In the genomic region with DNA sequence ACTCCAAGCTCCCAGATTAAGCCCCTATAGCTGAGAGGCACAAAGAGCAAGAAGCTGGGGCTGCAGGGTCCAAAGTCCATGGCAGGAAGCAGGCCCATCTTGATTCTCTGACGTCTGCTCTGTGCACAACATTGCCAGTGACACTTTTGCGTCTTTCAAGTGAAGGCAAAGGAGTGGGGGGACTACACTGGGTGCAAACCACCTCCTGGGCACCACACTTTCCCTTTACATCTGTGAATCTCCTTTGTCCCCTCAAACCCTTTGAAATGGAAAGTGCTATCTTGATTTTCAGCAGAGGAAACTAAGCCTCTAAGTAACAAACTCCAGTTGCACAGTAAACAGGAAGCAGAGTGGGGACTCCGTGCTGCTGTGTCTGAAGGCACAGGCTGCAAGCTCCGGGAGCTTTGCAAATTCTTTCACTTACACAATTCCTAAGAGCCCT, we compare ENCODE assay signal across 1 cellular context.
TF ChIP-seq lines count a peak whose summit lies in the region.

No MANE protein-coding gene starts in this region.

TF ChIP-seq in GM23338, 12 proteins besides CTCF, POLR2A, EP300 and RAD21 (continued from another document):
- TF ChIP-seq, protein P1, sequence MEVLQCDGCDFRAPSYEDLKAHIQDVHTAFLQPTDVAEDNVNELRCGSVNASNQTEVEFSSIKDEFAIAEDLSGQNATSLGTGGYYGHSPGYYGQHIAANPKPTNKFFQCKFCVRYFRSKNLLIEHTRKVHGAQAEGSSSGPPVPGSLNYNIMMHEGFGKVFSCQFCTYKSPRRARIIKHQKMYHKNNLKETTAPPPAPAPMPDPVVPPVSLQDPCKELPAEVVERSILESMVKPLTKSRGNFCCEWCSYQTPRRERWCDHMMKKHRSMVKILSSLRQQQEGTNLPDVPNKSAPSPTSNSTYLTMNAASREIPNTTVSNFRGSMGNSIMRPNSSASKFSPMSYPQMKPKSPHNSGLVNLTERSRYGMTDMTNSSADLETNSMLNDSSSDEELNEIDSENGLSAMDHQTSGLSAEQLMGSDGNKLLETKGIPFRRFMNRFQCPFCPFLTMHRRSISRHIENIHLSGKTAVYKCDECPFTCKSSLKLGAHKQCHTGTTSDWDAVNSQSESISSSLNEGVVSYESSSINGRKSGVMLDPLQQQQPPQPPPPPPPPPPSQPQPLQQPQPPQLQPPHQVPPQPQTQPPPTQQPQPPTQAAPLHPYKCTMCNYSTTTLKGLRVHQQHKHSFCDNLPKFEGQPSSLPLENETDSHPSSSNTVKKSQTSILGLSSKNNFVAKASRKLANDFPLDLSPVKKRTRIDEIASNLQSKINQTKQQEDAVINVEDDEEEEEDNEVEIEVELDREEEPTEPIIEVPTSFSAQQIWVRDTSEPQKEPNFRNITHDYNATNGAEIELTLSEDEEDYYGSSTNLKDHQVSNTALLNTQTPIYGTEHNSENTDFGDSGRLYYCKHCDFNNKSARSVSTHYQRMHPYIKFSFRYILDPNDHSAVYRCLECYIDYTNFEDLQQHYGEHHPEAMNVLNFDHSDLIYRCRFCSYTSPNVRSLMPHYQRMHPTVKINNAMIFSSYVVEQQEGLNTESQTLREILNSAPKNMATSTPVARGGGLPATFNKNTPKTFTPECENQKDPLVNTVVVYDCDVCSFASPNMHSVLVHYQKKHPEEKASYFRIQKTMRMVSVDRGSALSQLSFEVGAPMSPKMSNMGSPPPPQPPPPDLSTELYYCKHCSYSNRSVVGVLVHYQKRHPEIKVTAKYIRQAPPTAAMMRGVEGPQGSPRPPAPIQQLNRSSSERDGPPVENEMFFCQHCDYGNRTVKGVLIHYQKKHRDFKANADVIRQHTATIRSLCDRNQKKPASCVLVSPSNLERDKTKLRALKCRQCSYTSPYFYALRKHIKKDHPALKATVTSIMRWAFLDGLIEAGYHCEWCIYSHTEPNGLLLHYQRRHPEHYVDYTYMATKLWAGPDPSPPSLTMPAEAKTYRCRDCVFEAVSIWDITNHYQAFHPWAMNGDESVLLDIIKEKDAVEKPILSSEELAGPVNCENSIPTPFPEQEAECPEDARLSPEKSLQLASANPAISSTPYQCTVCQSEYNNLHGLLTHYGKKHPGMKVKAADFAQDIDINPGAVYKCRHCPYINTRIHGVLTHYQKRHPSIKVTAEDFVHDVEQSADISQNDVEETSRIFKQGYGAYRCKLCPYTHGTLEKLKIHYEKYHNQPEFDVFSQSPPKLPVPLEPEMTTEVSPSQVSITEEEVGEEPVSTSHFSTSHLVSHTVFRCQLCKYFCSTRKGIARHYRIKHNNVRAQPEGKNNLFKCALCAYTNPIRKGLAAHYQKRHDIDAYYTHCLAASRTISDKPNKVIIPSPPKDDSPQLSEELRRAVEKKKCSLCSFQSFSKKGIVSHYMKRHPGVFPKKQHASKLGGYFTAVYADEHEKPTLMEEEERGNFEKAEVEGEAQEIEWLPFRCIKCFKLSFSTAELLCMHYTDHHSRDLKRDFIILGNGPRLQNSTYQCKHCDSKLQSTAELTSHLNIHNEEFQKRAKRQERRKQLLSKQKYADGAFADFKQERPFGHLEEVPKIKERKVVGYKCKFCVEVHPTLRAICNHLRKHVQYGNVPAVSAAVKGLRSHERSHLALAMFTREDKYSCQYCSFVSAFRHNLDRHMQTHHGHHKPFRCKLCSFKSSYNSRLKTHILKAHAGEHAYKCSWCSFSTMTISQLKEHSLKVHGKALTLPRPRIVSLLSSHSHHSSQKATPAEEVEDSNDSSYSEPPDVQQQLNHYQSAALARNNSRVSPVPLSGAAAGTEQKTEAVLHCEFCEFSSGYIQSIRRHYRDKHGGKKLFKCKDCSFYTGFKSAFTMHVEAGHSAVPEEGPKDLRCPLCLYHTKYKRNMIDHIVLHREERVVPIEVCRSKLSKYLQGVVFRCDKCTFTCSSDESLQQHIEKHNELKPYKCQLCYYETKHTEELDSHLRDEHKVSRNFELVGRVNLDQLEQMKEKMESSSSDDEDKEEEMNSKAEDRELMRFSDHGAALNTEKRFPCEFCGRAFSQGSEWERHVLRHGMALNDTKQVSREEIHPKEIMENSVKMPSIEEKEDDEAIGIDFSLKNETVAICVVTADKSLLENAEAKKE (CRISPR knock-in tag; IDR thresholded peaks at IDR 0.05) = no peak
- TF ChIP-seq, protein P2, sequence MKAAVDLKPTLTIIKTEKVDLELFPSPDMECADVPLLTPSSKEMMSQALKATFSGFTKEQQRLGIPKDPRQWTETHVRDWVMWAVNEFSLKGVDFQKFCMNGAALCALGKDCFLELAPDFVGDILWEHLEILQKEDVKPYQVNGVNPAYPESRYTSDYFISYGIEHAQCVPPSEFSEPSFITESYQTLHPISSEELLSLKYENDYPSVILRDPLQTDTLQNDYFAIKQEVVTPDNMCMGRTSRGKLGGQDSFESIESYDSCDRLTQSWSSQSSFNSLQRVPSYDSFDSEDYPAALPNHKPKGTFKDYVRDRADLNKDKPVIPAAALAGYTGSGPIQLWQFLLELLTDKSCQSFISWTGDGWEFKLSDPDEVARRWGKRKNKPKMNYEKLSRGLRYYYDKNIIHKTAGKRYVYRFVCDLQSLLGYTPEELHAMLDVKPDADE (IDR thresholded peaks at IDR 0.05) = no peak
- TF ChIP-seq, protein P3, sequence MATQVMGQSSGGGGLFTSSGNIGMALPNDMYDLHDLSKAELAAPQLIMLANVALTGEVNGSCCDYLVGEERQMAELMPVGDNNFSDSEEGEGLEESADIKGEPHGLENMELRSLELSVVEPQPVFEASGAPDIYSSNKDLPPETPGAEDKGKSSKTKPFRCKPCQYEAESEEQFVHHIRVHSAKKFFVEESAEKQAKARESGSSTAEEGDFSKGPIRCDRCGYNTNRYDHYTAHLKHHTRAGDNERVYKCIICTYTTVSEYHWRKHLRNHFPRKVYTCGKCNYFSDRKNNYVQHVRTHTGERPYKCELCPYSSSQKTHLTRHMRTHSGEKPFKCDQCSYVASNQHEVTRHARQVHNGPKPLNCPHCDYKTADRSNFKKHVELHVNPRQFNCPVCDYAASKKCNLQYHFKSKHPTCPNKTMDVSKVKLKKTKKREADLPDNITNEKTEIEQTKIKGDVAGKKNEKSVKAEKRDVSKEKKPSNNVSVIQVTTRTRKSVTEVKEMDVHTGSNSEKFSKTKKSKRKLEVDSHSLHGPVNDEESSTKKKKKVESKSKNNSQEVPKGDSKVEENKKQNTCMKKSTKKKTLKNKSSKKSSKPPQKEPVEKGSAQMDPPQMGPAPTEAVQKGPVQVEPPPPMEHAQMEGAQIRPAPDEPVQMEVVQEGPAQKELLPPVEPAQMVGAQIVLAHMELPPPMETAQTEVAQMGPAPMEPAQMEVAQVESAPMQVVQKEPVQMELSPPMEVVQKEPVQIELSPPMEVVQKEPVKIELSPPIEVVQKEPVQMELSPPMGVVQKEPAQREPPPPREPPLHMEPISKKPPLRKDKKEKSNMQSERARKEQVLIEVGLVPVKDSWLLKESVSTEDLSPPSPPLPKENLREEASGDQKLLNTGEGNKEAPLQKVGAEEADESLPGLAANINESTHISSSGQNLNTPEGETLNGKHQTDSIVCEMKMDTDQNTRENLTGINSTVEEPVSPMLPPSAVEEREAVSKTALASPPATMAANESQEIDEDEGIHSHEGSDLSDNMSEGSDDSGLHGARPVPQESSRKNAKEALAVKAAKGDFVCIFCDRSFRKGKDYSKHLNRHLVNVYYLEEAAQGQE (IDR thresholded peaks at IDR 0.05; ENCODE audit: unreplicated experiment) = no peak
TF ChIP-seq in GM23338: peak in this region for 0.
